ENCODE assay signal across 8 cellular contexts in genomic region chr15:40217166-40217785, GRCh38. TPM values are rescaled to one million over a fixed set of nuclear protein-coding genes. Genes with fewer than 3 reads are reported as not detected.
DNase-seq lines count a peak whose midpoint lies in the region; ATAC-seq and TF ChIP-seq lines count a peak whose summit lies in the region.

No MANE protein-coding gene starts in this region.

- no peaks in the 10 kb centered on the region for H3K27me3 ChIP-seq in sigmoid colon

- no peak for TF ChIP-seq EP300 in sigmoid colon (IDR thresholded peaks at IDR 0.05)

- H4K20me1 ChIP-seq in OCI-LY7 (ENCODE audit: insufficient read depth, low read length) = 0 out of 2 replicates have a peak, but pooled peaks cover 5% of the 10 kb centered on the region

- no TSS peak for BruUV-seq in OCI-LY7 (replicated peaks; lab: Mats Ljungman, UMichigan)

- POLR2A ChIA-PET in OCI-LY7 (lab: Charles Lee) = interaction anchor here (0.6 to 2.4 kb wide), 7 partner anchors 9 to 170 kb away, joined by 3 to 16 read pairs (median 4); no protein-coding TSS in a partner anchor

- H3K36me3 ChIP-seq in OCI-LY7 (ENCODE audit: insufficient read depth, low read length) = peaks cover 96% of the 10 kb centered on the region
- H3K36me3 ChIP-seq in sigmoid colon = no peaks in the 10 kb centered on the region

- CTCF ChIA-PET in OCI-LY7 (lab: Charles Lee; ENCODE audit: unreplicated experiment) = interaction anchor here (0.6 to 1.1 kb wide), 6 partner anchors 18 to 173 kb away, joined by 3 to 6 read pairs (median 3); no protein-coding TSS in a partner anchor

- intact Hi-C loops in OCI-LY7 (cut with micrococcal nuclease; ENCODE audit: unreplicated experiment) (loop anchor here (1.0 to 5.0 kb wide), 3 partner anchors 57 to 172 kb away; no protein-coding TSS in a partner anchor), sigmoid colon (cut with DNase I) (loop anchor here (1.0 to 5.0 kb wide), 2 partner anchors 57 to 170 kb away; no protein-coding TSS in a partner anchor)

- peak; percentile 10 for DNase-seq in activated effector memory CD4-positive, alpha-beta T cell treated with Interleukin-2 at 50 U/mL for 16 hours
- no peak for DNase-seq in activated effector memory CD4-positive, alpha-beta T cell treated with anti-CD3 and anti-CD28 coated beads, Interleukin-2, amount 50 U/mL, for 16 hours
- DNase-seq in HT-29 (ENCODE audit: low spot score) = peak; percentile 97
- peak; percentile 77 for DNase-seq in OCI-LY7 (ENCODE audit: low spot score)
- peak; percentile 85 for DNase-seq in astrocyte of the hippocampus (ENCODE audit: low read depth, low spot score)
- peak; percentile 63 for DNase-seq in hepatic stellate cell (ENCODE audit: low spot score)
- DNase-seq in sigmoid colon = no peak

- H2AFZ ChIP-seq in OCI-LY7 (ENCODE audit: low read length) = no peak overlapping the region

- H3K27ac ChIP-seq in OCI-LY7 (ENCODE audit: low read depth, low read length, poor library complexity, severe bottlenecking) (no peak overlapping the region), sigmoid colon (no peak overlapping the region)

- H3K4me2 ChIP-seq in OCI-LY7 (ENCODE audit: low read length) = no peak overlapping the region

- no peak for TF ChIP-seq POLR2A in sigmoid colon (IDR thresholded peaks at IDR 0.05)

- no peaks in the 10 kb centered on the region for H3K79me2 ChIP-seq in OCI-LY7 (ENCODE audit: insufficient read depth, low read depth, low read length)

- no peaks in the 10 kb centered on the region for H3K9me3 ChIP-seq in OCI-LY7 (ENCODE audit: low read length)
- no peaks in the 10 kb centered on the region for H3K9me3 ChIP-seq in sigmoid colon

- H3K4me1 ChIP-seq in OCI-LY7 (ENCODE audit: insufficient read depth, low read length, poor library complexity, severe bottlenecking) = no peaks in the 10 kb centered on the region
- H3K4me1 ChIP-seq in sigmoid colon = no peaks in the 10 kb centered on the region

- H3K9me2 ChIP-seq in OCI-LY7 (ENCODE audit: insufficient read depth, low read length) = no peaks in the 10 kb centered on the region

- H3K4me3 ChIP-seq in OCI-LY7 (ENCODE audit: low read depth, low read length, poor library complexity, severe bottlenecking) (no peak overlapping the region), sigmoid colon (no peak overlapping the region)

- peak; percentile 90 for TF ChIP-seq CTCF in OCI-LY7 (conservative IDR thresholded peaks at IDR 0.05; ENCODE audit: low read length)
- peak; percentile 78 to 84 (median 82) for TF ChIP-seq CTCF in sigmoid colon (IDR thresholded peaks at IDR 0.05)

- ATAC-seq in GM21423 (IDR thresholded peaks at IDR 0.05; ENCODE audit: unreplicated experiment) = no peak

- WGBS in sigmoid colon, 2 donors = 20 to 46% methylated on average over 6 of the region's 6 CpGs

RNA-seq across cellular contexts. Expression of gene PAK6, which starts 21.6 kb away (rescaled TPM):
- 6.4 and 17.7 TPM in 2 replicates for total RNA-seq in HT-29 (2014; rRNA removed; shearing (Covaris generic))
- total RNA-seq in OCI-LY7 (2014; rRNA removed; shearing (Covaris generic)) = 0.03 and 0.10 TPM in 2 replicates
- not detected in 2 replicates for total RNA-seq in OCI-LY7 (2022)
- 1 to 10 TPM in 3 of 4 donors, under 1 TPM in 1; 0.33 to 3.0 (median 1.2) TPM for total RNA-seq in sigmoid colon
- 1 to 10 TPM; 1.2 to 2.8 (median 1.6) TPM for polyA plus RNA-seq in sigmoid colon

RNA-seq across cellular contexts. Expression of gene BUB1B, which starts 56.4 kb away (rescaled TPM):
- 39.8 and 40.1 TPM in 2 replicates for total RNA-seq in HT-29 (2014; rRNA removed; shearing (Covaris generic))
- 192 and 215 TPM in 2 replicates for total RNA-seq in OCI-LY7 (2014; rRNA removed; shearing (Covaris generic))
- total RNA-seq in OCI-LY7 (2022) (162 and 166 TPM in 2 replicates), sigmoid colon (1 to 10 TPM in 2 of 4 donors, under 1 TPM in 2; 0.33 to 3.6 (median 1.2) TPM)
- polyA plus RNA-seq in sigmoid colon = 1 to 10 TPM in 2 of 3 donors, under 1 TPM in 1; 0.60 to 9.6 (median 1.8) TPM

Comparison
In these comparisons a context has a peak if more than half of its experiments do, and no peak if none do; other contexts are left out.
1. DNase-seq: peak in activated effector memory CD4-positive, alpha-beta T cell treated with Interleukin-2 at 50 U/mL for 16 hours (single experiment), HT-29 (single experiment), OCI-LY7 (single experiment), astrocyte of the hippocampus (single experiment) and hepatic stellate cell (single experiment); none in activated effector memory CD4-positive, alpha-beta T cell treated with anti-CD3 and anti-CD28 coated beads, Interleukin-2, amount 50 U/mL, for 16 hours (single experiment) and sigmoid colon (single experiment).